1 cellular context compared by ENCODE assay signal in the genomic region with DNA sequence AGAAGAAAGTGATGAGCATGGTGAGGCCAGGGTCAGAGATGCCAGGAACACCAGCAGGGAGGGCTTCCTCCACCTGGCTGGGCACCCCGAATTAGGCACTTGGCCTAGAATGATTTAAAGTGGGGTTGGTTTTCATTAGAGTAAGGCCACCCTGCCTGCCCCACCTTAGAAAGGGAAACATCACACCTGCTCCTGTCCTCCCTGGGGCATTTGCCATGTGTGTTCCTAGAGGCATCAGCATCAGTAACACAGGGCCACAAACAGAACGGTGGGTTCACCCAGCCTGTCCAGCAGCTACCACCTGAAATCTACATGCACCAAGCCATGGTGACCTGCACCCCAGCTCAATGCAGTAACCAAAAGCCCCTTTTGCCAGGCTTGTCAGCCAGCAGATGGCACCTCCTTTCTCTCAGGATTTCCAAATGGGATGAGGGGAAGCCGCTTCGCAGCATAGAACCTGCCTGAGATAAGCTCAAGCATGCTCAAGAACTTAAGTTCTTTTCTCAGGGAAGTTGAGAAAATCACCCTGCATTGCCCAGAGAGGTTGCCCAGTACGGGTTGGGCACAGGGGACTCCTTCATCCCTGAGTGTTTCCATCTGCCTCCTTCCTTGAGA.
TF ChIP-seq lines count a peak whose summit lies in the region.

No MANE protein-coding gene starts in this region.

TF ChIP-seq in HCT116, 20 proteins besides CTCF, POLR2A, EP300 and RAD21:
- no peak for TF ChIP-seq EGR1 (IDR thresholded peaks at IDR 0.05; ENCODE audit: low read depth)
- no peak for TF ChIP-seq SP1 (IDR thresholded peaks at IDR 0.05; ENCODE audit: low read depth)
- no peak for TF ChIP-seq EZH2phosphoT487 (IDR thresholded peaks at IDR 0.05; ENCODE audit: borderline replicate concordance)
- TF ChIP-seq, protein P1, sequence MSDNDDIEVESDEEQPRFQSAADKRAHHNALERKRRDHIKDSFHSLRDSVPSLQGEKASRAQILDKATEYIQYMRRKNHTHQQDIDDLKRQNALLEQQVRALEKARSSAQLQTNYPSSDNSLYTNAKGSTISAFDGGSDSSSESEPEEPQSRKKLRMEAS (IDR thresholded peaks at IDR 0.05), result no peak
- TF ChIP-seq REST (IDR thresholded peaks at IDR 0.05; ENCODE audit: low read depth), result no peak
